Comparison of ENCODE assay signal across 8 cellular contexts in the genomic region with DNA sequence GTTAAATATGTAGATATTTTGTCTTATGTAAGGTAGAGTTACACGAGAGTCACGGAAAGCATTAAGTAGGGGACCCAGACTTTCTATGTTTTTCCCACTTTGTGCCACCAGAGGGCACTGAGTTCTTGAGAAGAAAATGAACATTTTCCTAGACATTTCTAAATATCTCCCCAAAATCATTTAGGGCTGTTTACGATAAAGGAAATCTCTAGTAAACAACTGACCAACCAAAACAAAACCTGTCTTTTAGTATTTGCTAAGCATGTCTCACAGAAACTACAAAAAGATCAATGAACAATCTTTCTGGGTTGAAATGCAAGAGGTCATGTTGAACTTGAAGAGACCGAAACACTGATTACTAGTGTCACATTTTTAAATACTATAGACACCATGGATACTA. TPM values are rescaled to one million over a fixed set of nuclear protein-coding genes. Genes with fewer than 3 reads are reported as not detected.
DNase-seq lines count a peak whose midpoint lies in the region; ATAC-seq and TF ChIP-seq lines count a peak whose summit lies in the region.

No MANE protein-coding gene starts in this region.

- no peaks in the 10 kb centered on the region for H3K4me1 Mint-ChIP-seq in activated T-cell treated with anti-CD3 and anti-CD28 coated beads, Interleukin-2, amount 50 U/mL, for 4 hours (ENCODE audit: low read depth)

- no peak for TF ChIP-seq POLR2A in HCT116 (IDR thresholded peaks at IDR 0.05; ENCODE audit: borderline replicate concordance, extremely low read depth, insufficient read depth, insufficient read length)

- H3K9me2 ChIP-seq in HCT116 (ENCODE audit: insufficient read depth): no peaks in the 10 kb centered on the region

- intact Hi-C loops in HCT116 (cut with micrococcal nuclease): loop anchor here (1.0 kb wide), 2 partner anchors 244 to 745 kb away; no protein-coding TSS in a partner anchor

- no peaks in the 10 kb centered on the region for H4K20me1 ChIP-seq in HCT116 (ENCODE audit: insufficient read depth)

- H3K4me3 Mint-ChIP-seq in activated T-cell treated with anti-CD3 and anti-CD28 coated beads, Interleukin-2, amount 50 U/mL, for 4 hours: no peak overlapping the region

- H3K4me3 ChIP-seq in HCT116 (replicated peaks in 1 of 2; ENCODE audit: low read depth in 1 of 2, low read length in 2 of 2): no peak overlapping the region

- peak; percentile 15 to 72 (median 61); a peak in 4 of 6 replicates for TF ChIP-seq CTCF in HCT116 (IDR thresholded peaks at IDR 0.05 in 2 of 3, conservative IDR thresholded peaks at IDR 0.05 in 1 of 3; ENCODE audit: borderline replicate concordance in 1 of 3, insufficient read depth in 1 of 3, low read depth in 2 of 3, low read length in 2 of 3)

- H3K36me3 ChIP-seq in HCT116 (ENCODE audit: control insufficient read depth in 1 of 2, insufficient read depth in 2 of 2, low read length in 2 of 2): no peaks in the 10 kb centered on the region

- peaks cover 4% of the 10 kb centered on the region for H3K36me3 Mint-ChIP-seq in activated T-cell treated with anti-CD3 and anti-CD28 coated beads, Interleukin-2, amount 50 U/mL, for 4 hours (ENCODE audit: insufficient read depth)

- H3K9me3 Mint-ChIP-seq in activated T-cell treated with anti-CD3 and anti-CD28 coated beads, Interleukin-2, amount 50 U/mL, for 4 hours: no peaks in the 10 kb centered on the region

- H2AFZ ChIP-seq in HCT116 (ENCODE audit: low read depth, low read length, poor library complexity, severe bottlenecking): no peak overlapping the region

- H3K79me2 ChIP-seq in HCT116 (ENCODE audit: insufficient read depth, low read length): no peaks in the 10 kb centered on the region

- CTCF ChIA-PET in HCT116 (lab: Charles Lee): interaction anchor here (0.9 to 2.0 kb wide), 3 partner anchors 10 to 852 kb away, joined by 4 to 24 read pairs (median 8); no protein-coding TSS in a partner anchor

- no peak overlapping the region for H3K27ac ChIP-seq in HCT116 (ENCODE audit: low read depth, low read length)

- no peaks in the 10 kb centered on the region for H3K27me3 ChIP-seq in HCT116 (ENCODE audit: insufficient read depth, low read length)

- H3K27me3 Mint-ChIP-seq in activated T-cell treated with anti-CD3 and anti-CD28 coated beads, Interleukin-2, amount 50 U/mL, for 4 hours (ENCODE audit: low read depth): no peaks in the 10 kb centered on the region

- no peaks in the 10 kb centered on the region for H3K9me3 ChIP-seq in HCT116 (ENCODE audit: control insufficient read depth in 1 of 2, insufficient read depth in 1 of 2, low read depth in 1 of 2, low read length in 2 of 2)

- H3K4me2 ChIP-seq in HCT116 (ENCODE audit: low read length): no peak overlapping the region

- in situ Hi-C loops in ACHN (cut with HindIII; ENCODE audit: low pct_ligation_motif_present, low pct_unique_long_range_greater_than_20kb, low sequenced_read_pairs): no loop called here

- H3K4me1 ChIP-seq in HCT116 (ENCODE audit: control insufficient read depth in 1 of 2, insufficient read depth in 2 of 2, low read length in 2 of 2): no peaks in the 10 kb centered on the region

- RAD21 ChIA-PET in HCT116 (lab: Charles Lee; ENCODE audit: low non-redundant PET in 1 of 2, low total read pairs in 2 of 2, uncharacterized antibody in 2 of 2, unreplicated experiment in 2 of 2): interaction anchor here in 1 of 2 experiments (1.4 kb wide), 1 partner anchor 745 kb away, joined by 4 read pairs; no protein-coding TSS in a partner anchor

- TF ChIP-seq RAD21 in HCT116 (IDR thresholded peaks at IDR 0.05; ENCODE audit: low read depth): peak; percentile 43

- peak; percentile 68 for DNase-seq in ACHN
- DNase-seq in EH (ENCODE audit: low read depth): peak; percentile 60
- DNase-seq in HCT116 (ENCODE audit: low read depth, low spot score): peak; percentile 44
- peak; percentile 9 for DNase-seq in NCI-H1105 treated with DMSO at 0.1 percent for 48 hours (lab: John Stamatoyannopoulos, UW)
- DNase-seq in activated T-cell treated with anti-CD3 and anti-CD28 coated beads, Interleukin-2, amount 50 U/mL, for 4 hours: peak; percentile 5
- DNase-seq in globus pallidus (ENCODE audit: low spot score): peak; percentile 43
- peak; percentile 43 for DNase-seq in smooth muscle cell of the brain vasculature (ENCODE audit: low read depth, low spot score)
- DNase-seq in occipital lobe (lab: John Stamatoyannopoulos, UW): no peak

- ATAC-seq in HCT116: peak; percentile 63
- no peak for ATAC-seq in activated T-cell treated with anti-CD3 and anti-CD28 coated beads, Interleukin-2, amount 50 U/mL, for 4 hours

- POLR2A ChIA-PET in HCT116 (lab: Charles Lee): interaction anchor here (1.6 kb wide), 1 partner anchor 33 kb away, joined by 5 read pairs; the partner anchor contains the start of gene CHMP2B

- no peak overlapping the region for H3K9ac ChIP-seq in HCT116 (ENCODE audit: low read length)

- no TSS peak for BruUV-seq in HCT116 (replicated peaks; lab: Mats Ljungman, UMichigan)

TF ChIP-seq in HCT116, 20 proteins besides CTCF, POLR2A, EP300 and RAD21:
- TF ChIP-seq CEBPB (IDR thresholded peaks at IDR 0.05; ENCODE audit: low read depth) (no peak), CBX3 (IDR thresholded peaks at IDR 0.05; ENCODE audit: low read depth) (no peak), EGR1 (IDR thresholded peaks at IDR 0.05; ENCODE audit: low read depth) (no peak), TCF7L2 (IDR thresholded peaks at IDR 0.05; ENCODE audit: borderline replicate concordance, extremely low read depth, insufficient read depth, insufficient read length) (no peak), SP1 (IDR thresholded peaks at IDR 0.05; ENCODE audit: low read depth) (no peak), ATF3 (IDR thresholded peaks at IDR 0.05) (no peak), JUND (IDR thresholded peaks at IDR 0.05) (no peak), ZFX (IDR thresholded peaks at IDR 0.05) (no peak), SIN3A (IDR thresholded peaks at IDR 0.05; ENCODE audit: low read depth) (no peak), FOSL1 (IDR thresholded peaks at IDR 0.05; ENCODE audit: low read depth) (no peak), EZH2phosphoT487 (IDR thresholded peaks at IDR 0.05; ENCODE audit: borderline replicate concordance) (no peak)
- TF ChIP-seq, protein P1, sequence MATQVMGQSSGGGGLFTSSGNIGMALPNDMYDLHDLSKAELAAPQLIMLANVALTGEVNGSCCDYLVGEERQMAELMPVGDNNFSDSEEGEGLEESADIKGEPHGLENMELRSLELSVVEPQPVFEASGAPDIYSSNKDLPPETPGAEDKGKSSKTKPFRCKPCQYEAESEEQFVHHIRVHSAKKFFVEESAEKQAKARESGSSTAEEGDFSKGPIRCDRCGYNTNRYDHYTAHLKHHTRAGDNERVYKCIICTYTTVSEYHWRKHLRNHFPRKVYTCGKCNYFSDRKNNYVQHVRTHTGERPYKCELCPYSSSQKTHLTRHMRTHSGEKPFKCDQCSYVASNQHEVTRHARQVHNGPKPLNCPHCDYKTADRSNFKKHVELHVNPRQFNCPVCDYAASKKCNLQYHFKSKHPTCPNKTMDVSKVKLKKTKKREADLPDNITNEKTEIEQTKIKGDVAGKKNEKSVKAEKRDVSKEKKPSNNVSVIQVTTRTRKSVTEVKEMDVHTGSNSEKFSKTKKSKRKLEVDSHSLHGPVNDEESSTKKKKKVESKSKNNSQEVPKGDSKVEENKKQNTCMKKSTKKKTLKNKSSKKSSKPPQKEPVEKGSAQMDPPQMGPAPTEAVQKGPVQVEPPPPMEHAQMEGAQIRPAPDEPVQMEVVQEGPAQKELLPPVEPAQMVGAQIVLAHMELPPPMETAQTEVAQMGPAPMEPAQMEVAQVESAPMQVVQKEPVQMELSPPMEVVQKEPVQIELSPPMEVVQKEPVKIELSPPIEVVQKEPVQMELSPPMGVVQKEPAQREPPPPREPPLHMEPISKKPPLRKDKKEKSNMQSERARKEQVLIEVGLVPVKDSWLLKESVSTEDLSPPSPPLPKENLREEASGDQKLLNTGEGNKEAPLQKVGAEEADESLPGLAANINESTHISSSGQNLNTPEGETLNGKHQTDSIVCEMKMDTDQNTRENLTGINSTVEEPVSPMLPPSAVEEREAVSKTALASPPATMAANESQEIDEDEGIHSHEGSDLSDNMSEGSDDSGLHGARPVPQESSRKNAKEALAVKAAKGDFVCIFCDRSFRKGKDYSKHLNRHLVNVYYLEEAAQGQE (IDR thresholded peaks at IDR 0.05; ENCODE audit: low read depth): no peak
- TF ChIP-seq, protein P2, sequence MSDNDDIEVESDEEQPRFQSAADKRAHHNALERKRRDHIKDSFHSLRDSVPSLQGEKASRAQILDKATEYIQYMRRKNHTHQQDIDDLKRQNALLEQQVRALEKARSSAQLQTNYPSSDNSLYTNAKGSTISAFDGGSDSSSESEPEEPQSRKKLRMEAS (IDR thresholded peaks at IDR 0.05): no peak

RNA-seq across cellular contexts. Expression of gene POU1F1, which starts 16.1 kb away (rescaled TPM):
- not detected for total RNA-seq in HCT116 (2021; ENCODE audit: unreplicated experiment)
- polyA plus RNA-seq in HCT116 (2012): not detected in 2 replicates
- total RNA-seq in activated T-cell treated with anti-CD3 and anti-CD28 coated beads, Interleukin-2, amount 50 U/mL, for 4 hours: not detected
- not detected for total RNA-seq in occipital lobe

RNA-seq across cellular contexts. Expression of gene CHMP2B, which starts 33.2 kb away (rescaled TPM):
- total RNA-seq in HCT116 (2021; ENCODE audit: unreplicated experiment) (54.3 TPM), occipital lobe (36.7 TPM)
- polyA plus RNA-seq in HCT116 (2012): 21.5 and 21.8 TPM in 2 replicates
- total RNA-seq in activated T-cell treated with anti-CD3 and anti-CD28 coated beads, Interleukin-2, amount 50 U/mL, for 4 hours: 10 to 100 TPM; 32.4 to 40.0 (median 38.1) TPM
